In the genomic region with DNA sequence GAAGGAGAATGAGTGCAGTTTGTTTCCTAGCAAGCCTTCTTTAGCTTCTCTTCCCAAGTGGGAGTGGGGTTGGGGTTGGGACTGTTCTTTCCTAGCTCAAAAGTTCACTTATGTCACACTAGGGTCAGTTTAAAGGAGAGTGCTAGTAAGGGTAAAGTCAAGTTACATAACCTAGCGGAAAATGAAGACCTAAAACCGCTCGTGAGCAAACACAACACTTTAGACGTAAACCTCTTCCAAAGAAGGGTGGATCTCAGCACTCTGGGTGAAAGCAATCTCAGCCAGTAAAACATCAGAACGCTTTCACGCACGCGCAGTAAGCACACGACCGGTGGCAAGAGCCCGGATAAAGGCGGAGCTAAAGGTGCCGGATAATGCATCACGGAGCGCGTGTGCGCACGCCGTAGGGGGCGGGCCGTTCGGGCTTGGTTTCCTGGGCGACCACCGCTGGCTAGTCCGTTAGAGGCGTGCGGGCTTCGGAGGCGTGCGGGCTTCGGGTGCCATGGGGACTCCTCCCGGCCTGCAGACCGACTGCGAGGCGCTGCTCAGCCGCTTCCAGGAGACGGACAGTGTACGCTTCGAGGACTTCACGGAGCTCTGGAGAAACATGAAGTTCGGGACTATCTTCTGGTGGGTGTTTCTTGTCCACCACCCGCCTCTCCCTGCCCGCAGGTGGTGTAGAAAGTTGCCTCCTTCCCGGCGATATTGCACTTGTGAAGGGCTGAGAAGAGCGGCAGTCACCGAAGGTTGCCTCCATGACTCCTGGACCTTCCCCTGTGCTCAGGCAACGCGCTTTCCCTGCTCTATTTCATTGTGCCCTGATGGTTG, we compare ENCODE assay signal across 8 cellular contexts. TPM values are rescaled to one million over a fixed set of nuclear protein-coding genes. Genes with fewer than 3 reads are reported as not detected.
DNase-seq lines count a peak whose midpoint lies in the region; ATAC-seq and TF ChIP-seq lines count a peak whose summit lies in the region.

A gene with protein sequence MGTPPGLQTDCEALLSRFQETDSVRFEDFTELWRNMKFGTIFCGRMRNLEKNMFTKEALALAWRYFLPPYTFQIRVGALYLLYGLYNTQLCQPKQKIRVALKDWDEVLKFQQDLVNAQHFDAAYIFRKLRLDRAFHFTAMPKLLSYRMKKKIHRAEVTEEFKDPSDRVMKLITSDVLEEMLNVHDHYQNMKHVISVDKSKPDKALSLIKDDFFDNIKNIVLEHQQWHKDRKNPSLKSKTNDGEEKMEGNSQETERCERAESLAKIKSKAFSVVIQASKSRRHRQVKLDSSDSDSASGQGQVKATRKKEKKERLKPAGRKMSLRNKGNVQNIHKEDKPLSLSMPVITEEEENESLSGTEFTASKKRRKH (plus strand): TSS at position 462 of the 828 bp plus-strand sequence. CDS start 41 bp downstream, at position 503.

- no peaks in the 10 kb centered on the region for H3K27me3 ChIP-seq in spleen (replicated peaks in 1 of 7)

- H3K27ac ChIP-seq in spleen = peak within 1 kb of the TSS; percentile 87 to 97 (median 93)

- peak in 1 of 3 donors; percentile 85 for TF ChIP-seq POLR2A in spleen (IDR thresholded peaks at IDR 0.05)

- ATAC-seq in GM19043 (IDR thresholded peaks at IDR 0.05; ENCODE audit: low read depth, unreplicated experiment) = peak; percentile 96
- ATAC-seq in HG03354 (IDR thresholded peaks at IDR 0.05; ENCODE audit: poor library complexity, severe bottlenecking, unreplicated experiment) = peak; percentile 100
- peak; percentile 99 for ATAC-seq in activated CD4-positive, CD25-positive, alpha-beta regulatory T cell treated with anti-CD3 and anti-CD28 coated beads, Interleukin-2, amount 50 U/mL, for 24 hours

- H3K4me1 ChIP-seq in spleen = peaks cover 0 to 49% (median 37%) of the 10 kb centered on the region in 6 donors

- peak; percentile 99 for DNase-seq in AG20443 (ENCODE audit: low spot score)
- DNase-seq in NCI-H446 (lab: John Stamatoyannopoulos, UW) = peak; percentile 94 to 98
- DNase-seq in cerebellar cortex (ENCODE audit: low spot score) = peak; percentile 98
- peak; percentile 96 for DNase-seq in iris pigment epithelial cell (ENCODE audit: low read depth)
- DNase-seq in spleen = peak; percentile 99

- 0 to 1% (median 0%) methylated on average over 42 to 49 of the region's 49 CpGs for WGBS in spleen, 5 donors

- intact Hi-C loops in spleen (cut with DNase I; ENCODE audit: low total_unique reads) = no loop called here

- H3K4me3 ChIP-seq in spleen = peak within 1 kb of the TSS; percentile 76 to 92 (median 84)

- H3K9me3 ChIP-seq in spleen = no peaks in the 10 kb centered on the region

- no peak for TF ChIP-seq CTCF in spleen (IDR thresholded peaks at IDR 0.05 in 8 of 11, conservative IDR thresholded peaks at IDR 0.05 in 3 of 11)

- H3K36me3 ChIP-seq in spleen = peaks cover 0 to 3% (median under 1%) of the 10 kb centered on the region in 6 donors

RNA-seq across cellular contexts. Expression of the gene that starts here (rescaled TPM):
- total RNA-seq in spleen = 10 to 100 TPM in 1 of 7 donors, 1 to 10 TPM in 6; 4.8 to 12.2 (median 6.8) TPM
- 1 to 10 TPM; 3.3 to 5.3 (median 5.2) TPM for polyA plus RNA-seq in spleen

Comparison
In these comparisons a context has a peak if more than half of its experiments do, and no peak if none do; other contexts are left out.
1. Peak in every context shown above with its lines: DNase-seq, ATAC-seq, H3K4me3 ChIP-seq and H3K27ac ChIP-seq.